ENCODE assay signal across 1 cellular context in the genomic region with DNA sequence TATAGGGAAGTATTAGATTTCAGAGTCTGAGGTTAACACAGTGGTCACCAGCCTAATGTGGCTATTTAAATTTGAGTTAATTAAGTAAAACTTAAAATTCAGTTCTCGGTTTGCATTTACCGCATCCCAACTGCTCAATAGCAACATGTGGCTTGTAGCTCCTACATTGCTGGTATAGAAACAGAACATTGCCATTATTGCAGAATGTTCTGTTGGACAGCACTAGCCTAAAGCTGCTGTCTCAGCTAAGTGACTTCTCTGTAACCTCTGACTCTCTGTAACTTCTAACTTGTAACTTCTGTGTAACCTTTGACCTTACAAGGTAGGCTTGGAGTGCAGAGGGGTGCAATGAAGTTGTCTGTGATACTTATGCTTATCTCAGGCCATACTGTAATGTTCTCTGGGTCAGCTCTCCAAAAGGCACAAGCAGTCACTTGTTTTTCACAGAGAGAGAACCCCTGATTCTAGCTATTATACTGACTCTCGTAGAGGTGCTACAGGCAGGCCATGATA.
TF ChIP-seq lines count a peak whose summit lies in the region.

No MANE protein-coding gene starts in this region.

TF ChIP-seq in GM23338, 12 proteins besides CTCF, POLR2A, EP300 and RAD21 (continued from another document):
- TF ChIP-seq, protein P1, sequence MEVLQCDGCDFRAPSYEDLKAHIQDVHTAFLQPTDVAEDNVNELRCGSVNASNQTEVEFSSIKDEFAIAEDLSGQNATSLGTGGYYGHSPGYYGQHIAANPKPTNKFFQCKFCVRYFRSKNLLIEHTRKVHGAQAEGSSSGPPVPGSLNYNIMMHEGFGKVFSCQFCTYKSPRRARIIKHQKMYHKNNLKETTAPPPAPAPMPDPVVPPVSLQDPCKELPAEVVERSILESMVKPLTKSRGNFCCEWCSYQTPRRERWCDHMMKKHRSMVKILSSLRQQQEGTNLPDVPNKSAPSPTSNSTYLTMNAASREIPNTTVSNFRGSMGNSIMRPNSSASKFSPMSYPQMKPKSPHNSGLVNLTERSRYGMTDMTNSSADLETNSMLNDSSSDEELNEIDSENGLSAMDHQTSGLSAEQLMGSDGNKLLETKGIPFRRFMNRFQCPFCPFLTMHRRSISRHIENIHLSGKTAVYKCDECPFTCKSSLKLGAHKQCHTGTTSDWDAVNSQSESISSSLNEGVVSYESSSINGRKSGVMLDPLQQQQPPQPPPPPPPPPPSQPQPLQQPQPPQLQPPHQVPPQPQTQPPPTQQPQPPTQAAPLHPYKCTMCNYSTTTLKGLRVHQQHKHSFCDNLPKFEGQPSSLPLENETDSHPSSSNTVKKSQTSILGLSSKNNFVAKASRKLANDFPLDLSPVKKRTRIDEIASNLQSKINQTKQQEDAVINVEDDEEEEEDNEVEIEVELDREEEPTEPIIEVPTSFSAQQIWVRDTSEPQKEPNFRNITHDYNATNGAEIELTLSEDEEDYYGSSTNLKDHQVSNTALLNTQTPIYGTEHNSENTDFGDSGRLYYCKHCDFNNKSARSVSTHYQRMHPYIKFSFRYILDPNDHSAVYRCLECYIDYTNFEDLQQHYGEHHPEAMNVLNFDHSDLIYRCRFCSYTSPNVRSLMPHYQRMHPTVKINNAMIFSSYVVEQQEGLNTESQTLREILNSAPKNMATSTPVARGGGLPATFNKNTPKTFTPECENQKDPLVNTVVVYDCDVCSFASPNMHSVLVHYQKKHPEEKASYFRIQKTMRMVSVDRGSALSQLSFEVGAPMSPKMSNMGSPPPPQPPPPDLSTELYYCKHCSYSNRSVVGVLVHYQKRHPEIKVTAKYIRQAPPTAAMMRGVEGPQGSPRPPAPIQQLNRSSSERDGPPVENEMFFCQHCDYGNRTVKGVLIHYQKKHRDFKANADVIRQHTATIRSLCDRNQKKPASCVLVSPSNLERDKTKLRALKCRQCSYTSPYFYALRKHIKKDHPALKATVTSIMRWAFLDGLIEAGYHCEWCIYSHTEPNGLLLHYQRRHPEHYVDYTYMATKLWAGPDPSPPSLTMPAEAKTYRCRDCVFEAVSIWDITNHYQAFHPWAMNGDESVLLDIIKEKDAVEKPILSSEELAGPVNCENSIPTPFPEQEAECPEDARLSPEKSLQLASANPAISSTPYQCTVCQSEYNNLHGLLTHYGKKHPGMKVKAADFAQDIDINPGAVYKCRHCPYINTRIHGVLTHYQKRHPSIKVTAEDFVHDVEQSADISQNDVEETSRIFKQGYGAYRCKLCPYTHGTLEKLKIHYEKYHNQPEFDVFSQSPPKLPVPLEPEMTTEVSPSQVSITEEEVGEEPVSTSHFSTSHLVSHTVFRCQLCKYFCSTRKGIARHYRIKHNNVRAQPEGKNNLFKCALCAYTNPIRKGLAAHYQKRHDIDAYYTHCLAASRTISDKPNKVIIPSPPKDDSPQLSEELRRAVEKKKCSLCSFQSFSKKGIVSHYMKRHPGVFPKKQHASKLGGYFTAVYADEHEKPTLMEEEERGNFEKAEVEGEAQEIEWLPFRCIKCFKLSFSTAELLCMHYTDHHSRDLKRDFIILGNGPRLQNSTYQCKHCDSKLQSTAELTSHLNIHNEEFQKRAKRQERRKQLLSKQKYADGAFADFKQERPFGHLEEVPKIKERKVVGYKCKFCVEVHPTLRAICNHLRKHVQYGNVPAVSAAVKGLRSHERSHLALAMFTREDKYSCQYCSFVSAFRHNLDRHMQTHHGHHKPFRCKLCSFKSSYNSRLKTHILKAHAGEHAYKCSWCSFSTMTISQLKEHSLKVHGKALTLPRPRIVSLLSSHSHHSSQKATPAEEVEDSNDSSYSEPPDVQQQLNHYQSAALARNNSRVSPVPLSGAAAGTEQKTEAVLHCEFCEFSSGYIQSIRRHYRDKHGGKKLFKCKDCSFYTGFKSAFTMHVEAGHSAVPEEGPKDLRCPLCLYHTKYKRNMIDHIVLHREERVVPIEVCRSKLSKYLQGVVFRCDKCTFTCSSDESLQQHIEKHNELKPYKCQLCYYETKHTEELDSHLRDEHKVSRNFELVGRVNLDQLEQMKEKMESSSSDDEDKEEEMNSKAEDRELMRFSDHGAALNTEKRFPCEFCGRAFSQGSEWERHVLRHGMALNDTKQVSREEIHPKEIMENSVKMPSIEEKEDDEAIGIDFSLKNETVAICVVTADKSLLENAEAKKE (CRISPR knock-in tag; IDR thresholded peaks at IDR 0.05), result no peak
